ENCODE assay signal across 8 cellular contexts in the genomic region with DNA sequence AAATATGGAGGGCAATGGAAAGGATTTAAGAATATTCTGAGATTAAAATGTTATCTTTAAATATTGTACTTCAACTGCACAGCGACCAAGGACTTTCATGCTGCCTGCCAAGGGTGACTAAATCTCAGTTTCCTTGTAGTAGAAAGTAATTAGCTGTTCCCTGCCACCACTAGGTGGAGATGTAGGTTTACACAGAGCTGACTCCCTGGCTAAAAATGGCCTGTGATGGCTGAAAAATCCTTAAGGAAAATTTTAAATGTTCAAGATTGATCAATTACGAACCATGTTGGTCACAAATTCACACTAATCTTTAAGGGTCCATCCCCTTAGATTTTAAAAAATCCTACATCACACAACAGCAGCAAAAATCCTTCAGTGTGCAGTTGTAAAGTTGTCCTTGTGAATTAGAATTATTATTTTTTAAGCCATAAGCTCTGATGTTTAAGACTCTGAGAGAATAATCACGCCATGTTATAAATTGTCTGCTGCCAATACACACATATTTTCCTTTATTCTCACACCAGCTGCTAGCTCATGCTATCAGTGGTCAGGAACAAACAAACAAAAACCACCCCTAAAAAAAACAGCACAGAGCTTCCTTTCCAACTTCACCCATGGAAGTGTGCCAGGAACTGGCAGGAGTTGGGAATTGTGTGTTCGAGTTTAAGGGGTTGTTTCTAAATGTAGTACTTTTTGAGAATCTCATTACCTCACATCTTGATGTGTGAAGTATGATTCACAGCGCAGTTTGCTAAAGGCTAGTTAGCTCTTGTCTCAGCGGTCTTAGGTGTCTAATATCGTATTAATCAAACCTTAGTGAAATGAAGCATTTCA.
DNase-seq lines count a peak whose midpoint lies in the region; ATAC-seq and TF ChIP-seq lines count a peak whose summit lies in the region.

No MANE protein-coding gene starts in this region.

- intact Hi-C loops in lower leg skin (cut with DNase I; ENCODE audit: low total_unique reads): no loop called here

- no peak overlapping the region for H3K27ac ChIP-seq in effector memory CD4-positive, alpha-beta T cell (ENCODE audit: insufficient read depth, low read length, poor library complexity, severe bottlenecking)

- H3K27me3 ChIP-seq in effector memory CD4-positive, alpha-beta T cell (replicated peaks; ENCODE audit: control insufficient read depth, insufficient read depth, low read length, poor library complexity, severe bottlenecking): no peaks in the 10 kb centered on the region

- no peaks in the 10 kb centered on the region for H3K9me3 ChIP-seq in effector memory CD4-positive, alpha-beta T cell (ENCODE audit: control insufficient read depth, low read length)

- DNase-seq in Daoy (ENCODE audit: low read depth) (peak; percentile 67), RPMI8226 (peak; percentile 57), fibroblast of gingiva (ENCODE audit: low read depth) (peak; percentile 26), occipital lobe (lab: John Stamatoyannopoulos, UW) (peak; percentile 8), lower leg skin (ENCODE audit: low spot score in 2 of 2) (no peak)
- no peak for DNase-seq in effector memory CD4-positive, alpha-beta T cell

- no peaks in the 10 kb centered on the region for H3K4me1 ChIP-seq in effector memory CD4-positive, alpha-beta T cell (ENCODE audit: control insufficient read depth, insufficient read depth, low read length, poor library complexity, severe bottlenecking)

- no peak for TF ChIP-seq POLR2A in lower leg skin (IDR thresholded peaks at IDR 0.05)

- peak; percentile 64 for ATAC-seq in GM21390 (IDR thresholded peaks at IDR 0.05; ENCODE audit: unreplicated experiment)

- H3K36me3 ChIP-seq in effector memory CD4-positive, alpha-beta T cell (ENCODE audit: control insufficient read depth, insufficient read depth, low read length): no peaks in the 10 kb centered on the region

- no peak overlapping the region for H3K4me3 ChIP-seq in lower leg skin (ENCODE audit: low read depth, poor library complexity, severe bottlenecking)
- H3K4me3 ChIP-seq in effector memory CD4-positive, alpha-beta T cell (ENCODE audit: insufficient read depth, low read depth, low read length, poor library complexity, severe bottlenecking): no peak overlapping the region

- TF ChIP-seq CTCF in LNCAP (IDR thresholded peaks at IDR 0.05): peak; percentile 72
- no peak for TF ChIP-seq CTCF in lower leg skin (IDR thresholded peaks at IDR 0.05)

- 41 to 43% methylated on average over 7 of the region's 7 CpGs for WGBS in lower leg skin, 2 donors

Comparison
In these comparisons a context has a peak if more than half of its experiments do, and no peak if none do; other contexts are left out.
1. DNase-seq: peak in Daoy (single experiment), RPMI8226 (single experiment), fibroblast of gingiva (single experiment) and occipital lobe (single experiment); none in lower leg skin (0 of 2) and effector memory CD4-positive, alpha-beta T cell (0 of 3).